1 cellular context compared by ENCODE assay signal in the genomic region with DNA sequence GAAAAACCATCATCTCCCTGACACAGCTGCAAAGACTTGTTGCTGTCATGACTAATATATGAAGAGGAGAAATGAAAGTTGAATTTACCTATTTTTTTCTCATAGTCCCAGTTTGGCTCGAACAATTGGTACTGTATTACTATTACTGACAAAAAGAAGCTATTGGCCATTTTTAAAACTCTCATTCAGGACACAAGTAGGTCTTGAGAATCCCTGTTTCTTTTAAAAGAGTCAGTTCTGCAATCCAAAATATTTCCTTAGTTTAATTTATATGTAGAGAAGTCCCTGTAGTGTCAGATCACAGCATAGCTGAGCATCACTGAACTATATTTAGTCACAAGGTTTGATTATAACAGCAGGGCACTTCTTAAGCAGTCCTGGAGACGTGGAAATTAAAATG.
A peak's percentile ranks its signal among the peaks of the same experiment; 100 is the strongest.
TF ChIP-seq lines count a peak whose summit lies in the region.

No MANE protein-coding gene starts in this region.

TF ChIP-seq in GM12878, 131 proteins besides CTCF, POLR2A, EP300 and RAD21:
- peak; percentile 39; the same call in 1 of the 2 replicates for TF ChIP-seq JUNB (IDR thresholded peaks at IDR 0.05)
- TF ChIP-seq ZZZ3 (IDR thresholded peaks at IDR 0.05; ENCODE audit: control insufficient read depth, insufficient read length, low read depth), result no peak
- TF ChIP-seq ZNF217 (IDR thresholded peaks at IDR 0.05), result peak; percentile 21; the same call in 1 of the 2 replicates
- TF ChIP-seq ATF7 (IDR thresholded peaks at IDR 0.05; ENCODE audit: low read depth), result no peak
- TF ChIP-seq ZNF384 (IDR thresholded peaks at IDR 0.05; ENCODE audit: borderline replicate concordance, low read depth, low read length), result 0 out of 2 replicates have a peak, but pooled peaks have one; percentile 11
